Comparison of ENCODE assay signal across 8 cellular contexts in the genomic region with DNA sequence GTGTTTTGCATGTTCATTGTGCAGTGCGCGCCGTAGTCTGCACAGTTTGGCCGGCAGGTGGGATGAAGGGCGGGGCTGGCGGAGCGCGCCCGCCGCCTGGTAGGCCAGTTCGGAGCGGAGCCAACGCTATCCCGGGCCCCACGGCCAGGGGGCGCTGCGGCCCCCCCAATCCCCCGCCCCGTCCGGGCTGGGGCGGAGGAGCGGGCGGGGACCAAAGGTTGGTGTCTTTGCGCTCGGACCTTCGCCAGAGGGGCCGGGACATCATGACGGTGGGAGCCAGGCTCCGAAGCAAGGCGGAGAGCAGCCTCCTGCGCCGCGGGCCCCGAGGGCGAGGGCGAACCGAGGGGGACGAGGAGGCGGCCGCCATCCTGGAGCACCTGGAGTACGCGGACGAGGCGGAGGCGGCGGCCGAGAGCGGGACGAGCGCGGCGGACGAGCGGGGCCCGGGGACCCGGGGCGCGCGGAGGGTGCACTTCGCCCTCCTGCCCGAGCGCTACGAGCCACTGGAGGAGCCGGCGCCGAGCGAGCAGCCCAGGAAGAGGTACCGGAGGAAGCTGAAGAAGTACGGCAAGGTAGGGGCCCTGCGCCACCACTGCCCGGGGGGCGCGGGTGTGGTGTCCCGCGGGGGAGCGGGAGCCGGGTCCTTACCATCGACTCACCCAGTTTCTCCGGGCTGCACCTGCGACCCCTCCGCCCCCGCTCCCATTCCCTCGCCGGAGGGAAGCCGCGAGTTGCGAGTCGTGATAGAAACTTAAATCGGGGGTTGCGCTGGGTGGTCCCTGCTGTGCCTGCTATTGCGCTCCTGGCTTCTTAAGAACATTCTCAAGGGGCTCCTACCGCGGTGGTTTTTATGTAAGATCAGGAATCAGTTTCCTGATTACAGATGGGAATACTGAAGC. TPM values are rescaled to one million over a fixed set of nuclear protein-coding genes. Genes with fewer than 3 reads are reported as not detected.
A peak's percentile ranks its signal among the peaks of the same experiment; 100 is the strongest.
DNase-seq lines count a peak whose midpoint lies in the region; ATAC-seq and TF ChIP-seq lines count a peak whose summit lies in the region.

Gene C1orf115 (plus strand): TSS at position 224 of the 899 bp plus-strand sequence. CDS start 40 bp downstream, at position 264.

- H3K27ac ChIP-seq in endodermal cell (ENCODE audit: low read depth, low read length), result no peak within 1 kb of the TSS

- H3K9me3 ChIP-seq in endodermal cell (ENCODE audit: control insufficient read depth, low read length), result no peaks in the 10 kb centered on the region
- no peaks in the 10 kb centered on the region for H3K9me3 ChIP-seq in mucosa of descending colon

- H3K9ac ChIP-seq in endodermal cell (ENCODE audit: extremely low read depth, low read length, poor library complexity, severe bottlenecking), result peak within 1 kb of the TSS; percentile 35

- H3K36me3 Mint-ChIP-seq in endodermal cell (ENCODE audit: low read depth), result no peaks in the 10 kb centered on the region

- intact Hi-C loops in mucosa of descending colon (cut with DNase I, micrococcal nuclease), result loop anchor here (5.0 kb wide), 1 partner anchor 87 kb away; no protein-coding TSS in a partner anchor

- ATAC-seq in GM19025 (IDR thresholded peaks at IDR 0.05; ENCODE audit: low read depth, unreplicated experiment) (peak; percentile 95), HG03175 (IDR thresholded peaks at IDR 0.05; ENCODE audit: unreplicated experiment) (peak; percentile 93), mucosa of descending colon (peak; percentile 99)

- H3K27me3 ChIP-seq in endodermal cell (ENCODE audit: control insufficient read depth, insufficient read depth, low read length, poor library complexity, severe bottlenecking), result peaks cover 31% of the 10 kb centered on the region

- H3K27ac Mint-ChIP-seq in endodermal cell, result peak within 1 kb of the TSS; percentile 80

- peaks cover 39% of the 10 kb centered on the region for H3K27me3 Mint-ChIP-seq in endodermal cell (ENCODE audit: insufficient read depth)

- H3K4me3 ChIP-seq in endodermal cell (ENCODE audit: low read length) (peak within 1 kb of the TSS; percentile 83), mucosa of descending colon (peak within 1 kb of the TSS; percentile 70)

- WGBS in endodermal cell (ENCODE audit: insufficient coverage in 1 of 2, insufficient read length in 1 of 2), 2 experiments, result 1% methylated on average over 21 to 93 of the region's 93 CpGs

- H3K4me1 ChIP-seq in endodermal cell (ENCODE audit: control insufficient read depth, insufficient read depth, low read length) (no peaks in the 10 kb centered on the region), mucosa of descending colon (ENCODE audit: low read depth) (peaks cover 8% of the 10 kb centered on the region)

- no peaks in the 10 kb centered on the region for H3K36me3 ChIP-seq in endodermal cell (ENCODE audit: control insufficient read depth, insufficient read depth, low read length)
- no peaks in the 10 kb centered on the region for H3K36me3 ChIP-seq in mucosa of descending colon (ENCODE audit: low read depth)

- DNase-seq in AG09319 (ENCODE audit: extremely low read depth, low read depth) (no peak), NCI-H510A treated with DMSO at 0.1 percent for 48 hours (lab: John Stamatoyannopoulos, UW) (peak; percentile 80), endodermal cell (peak; percentile 96), mucosa of descending colon (peak; percentile 84 to 93 (median 91))
- DNase-seq in activated CD8-positive, alpha-beta memory T cell treated with anti-CD3 and anti-CD28 coated beads, Interleukin-2, amount 50 U/mL, for 1 hour (ENCODE audit: extremely low read depth), result peak; percentile 4
- DNase-seq in stimulated activated CD8-positive, alpha-beta memory T cell treated with anti-CD3 and anti-CD28 coated beads, Interleukin-2, amount 100 ng/mL, for 48 hours (ENCODE audit: low read depth in 2 of 2), result peak; percentile 50 to 67

- TF ChIP-seq CTCF in AG09319 (IDR thresholded peaks at IDR 0.05; ENCODE audit: low read depth, low read length) (peak; percentile 66), endodermal cell (conservative IDR thresholded peaks at IDR 0.05) (peak; percentile 100), mucosa of descending colon (IDR thresholded peaks at IDR 0.05) (peak; percentile 98)

- H3K4me1 Mint-ChIP-seq in endodermal cell, result peaks cover 7% of the 10 kb centered on the region

- no peaks in the 10 kb centered on the region for H3K9me3 Mint-ChIP-seq in endodermal cell

- peak within 1 kb of the TSS; percentile 77 for H3K4me3 Mint-ChIP-seq in endodermal cell

RNA-seq across cellular contexts. Expression of gene C1orf115, which starts in this region (rescaled TPM):
- total RNA-seq in endodermal cell, result 10 to 100 TPM in 1 of 2 donors, 1 to 10 TPM in 1; 7.5 to 11.5 TPM
- 2.8 TPM for polyA plus RNA-seq in endodermal cell (2013, experiment 1 of 2)
- 2.6 TPM for polyA plus RNA-seq in endodermal cell (2013, experiment 2 of 2)
- total RNA-seq in mucosa of descending colon, result 100 to 1,000 TPM in 1 of 3 donors, 10 to 100 TPM in 2; 53.2 to 108 (median 85.2) TPM

Comparison
In these comparisons a context has a peak if more than half of its experiments do, and no peak if none do; other contexts are left out.
1. RNA of gene C1orf115 (total RNA-seq): 53.2 to 108 TPM in mucosa of descending colon; 7.5 to 11.5 TPM in endodermal cell; every median in the first group is over 4 times any median in the second.
2. Peak in every context shown above with its lines, with median percentiles within 50 percentile points of each other: CTCF ChIP-seq and ATAC-seq.